In the genomic region with DNA sequence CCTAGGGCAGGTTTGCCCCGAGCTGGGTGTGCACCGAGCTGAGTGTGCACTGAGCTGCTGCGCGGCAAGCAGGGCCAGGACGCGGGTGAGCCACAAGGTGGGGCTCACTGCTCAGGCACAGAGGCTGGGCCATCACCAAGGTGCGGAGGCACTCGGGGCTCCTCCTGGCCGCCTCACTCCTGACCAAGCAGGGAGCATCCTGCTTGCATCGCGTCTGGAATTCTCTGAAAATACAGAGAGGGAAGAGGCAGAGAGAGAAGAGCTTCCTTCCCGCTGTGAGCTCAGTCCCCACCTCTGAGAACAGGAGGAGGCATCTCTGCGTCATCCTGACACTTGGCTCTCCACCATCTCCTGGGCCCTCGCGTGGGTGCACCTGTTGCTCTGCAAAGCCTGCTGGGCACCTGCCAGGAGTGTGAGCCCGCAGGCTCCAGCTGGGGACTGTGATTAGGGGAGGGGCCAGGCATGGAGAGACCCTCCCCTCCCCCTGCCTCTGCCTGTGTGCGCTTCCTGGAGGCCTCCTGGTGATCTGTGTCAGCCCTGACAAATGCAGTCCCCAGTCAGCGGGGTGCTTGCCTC, we compare ENCODE assay signal across 8 cellular contexts.
DNase-seq lines count a peak whose midpoint lies in the region; ATAC-seq and TF ChIP-seq lines count a peak whose summit lies in the region.

No MANE protein-coding gene starts in this region.

- H3K27ac Mint-ChIP-seq in stimulated activated effector memory CD8-positive, alpha-beta T cell treated with anti-CD3 and anti-CD28 coated beads, Interleukin-12 subunit alpha, Interleukin-12 subunit beta, amount 100 ng/mL, for 72 hours = no peak overlapping the region
- H3K27ac Mint-ChIP-seq in HFFc6 = no peak overlapping the region

- peaks cover 3% of the 10 kb centered on the region for H3K27me3 Mint-ChIP-seq in HFFc6 (ENCODE audit: insufficient read depth)

- peaks cover 6% of the 10 kb centered on the region; the same call in 1 of the 2 replicates for H3K4me1 ChIP-seq in SJCRH30

- no peaks in the 10 kb centered on the region for H3K9me3 Mint-ChIP-seq in stimulated activated effector memory CD8-positive, alpha-beta T cell treated with anti-CD3 and anti-CD28 coated beads, Interleukin-12 subunit alpha, Interleukin-12 subunit beta, amount 100 ng/mL, for 72 hours
- H3K9me3 Mint-ChIP-seq in HFFc6 = peaks cover 46% of the 10 kb centered on the region

- no peaks in the 10 kb centered on the region for H3K9me3 ChIP-seq in SJCRH30 (replicated peaks)

- H3K4me1 Mint-ChIP-seq in stimulated activated effector memory CD8-positive, alpha-beta T cell treated with anti-CD3 and anti-CD28 coated beads, Interleukin-12 subunit alpha, Interleukin-12 subunit beta, amount 100 ng/mL, for 72 hours = peaks cover 21% of the 10 kb centered on the region
- H3K4me1 Mint-ChIP-seq in HFFc6 (ENCODE audit: low read depth) = no peaks in the 10 kb centered on the region

- peak; percentile 44 to 83 for DNase-seq in NCI-H524 (lab: John Stamatoyannopoulos, UW)
- DNase-seq in NCI-H524 treated with DMSO at 0.1 percent for 48 hours (lab: John Stamatoyannopoulos, UW) = no peak
- peak; percentile 55 for DNase-seq in Jurkat, Clone E6-1 (ENCODE audit: low read depth, low spot score)
- peak; percentile 62 to 73 for DNase-seq in SJCRH30
- DNase-seq in head of caudate nucleus = peak; percentile 33 to 90 (median 70)
- DNase-seq in stimulated activated effector memory CD8-positive, alpha-beta T cell treated with anti-CD3 and anti-CD28 coated beads, Interleukin-12 subunit alpha, Interleukin-12 subunit beta, amount 100 ng/mL, for 72 hours (ENCODE audit: low spot score in 2 of 2) = peak; percentile 8 to 52
- DNase-seq in HFFc6 = no peak

- intact Hi-C loops in head of caudate nucleus (cut with DNase I) = loop anchor here (10.0 kb wide), 1 partner anchor 935 kb away; the partner anchor contains the start of gene TMEM132D

- ATAC-seq in GM21576 (IDR thresholded peaks at IDR 0.05; ENCODE audit: unreplicated experiment) = peak; percentile 87
- peak; percentile 78 for ATAC-seq in stimulated activated effector memory CD8-positive, alpha-beta T cell treated with anti-CD3 and anti-CD28 coated beads, Interleukin-12 subunit alpha, Interleukin-12 subunit beta, amount 100 ng/mL, for 72 hours

- H3K36me3 Mint-ChIP-seq in stimulated activated effector memory CD8-positive, alpha-beta T cell treated with anti-CD3 and anti-CD28 coated beads, Interleukin-12 subunit alpha, Interleukin-12 subunit beta, amount 100 ng/mL, for 72 hours = peaks cover 6% of the 10 kb centered on the region
- H3K36me3 Mint-ChIP-seq in HFFc6 (ENCODE audit: low read depth) = no peaks in the 10 kb centered on the region

- H3K36me3 ChIP-seq in SJCRH30 = no peaks in the 10 kb centered on the region

- H3K27ac ChIP-seq in SJCRH30 = no peak overlapping the region

- peak overlapping the region; percentile 31 for H3K4me3 ChIP-seq in Jurkat, Clone E6-1 (ENCODE audit: low read length)
- no peak overlapping the region for H3K4me3 ChIP-seq in SJCRH30

- no peaks in the 10 kb centered on the region for H3K27me3 ChIP-seq in SJCRH30

- no peak for TF ChIP-seq CTCF in HFFc6 (IDR thresholded peaks at IDR 0.05)

- H3K4me3 Mint-ChIP-seq in stimulated activated effector memory CD8-positive, alpha-beta T cell treated with anti-CD3 and anti-CD28 coated beads, Interleukin-12 subunit alpha, Interleukin-12 subunit beta, amount 100 ng/mL, for 72 hours = no peak overlapping the region
- H3K4me3 Mint-ChIP-seq in HFFc6 = no peak overlapping the region

Comparison
In these comparisons a context has a peak if more than half of its experiments do, and no peak if none do; other contexts are left out.
1. DNase-seq: peak in NCI-H524 (2 of 2), Jurkat, Clone E6-1 (single experiment), SJCRH30 (2 of 2), head of caudate nucleus (42 of 42) and stimulated activated effector memory CD8-positive, alpha-beta T cell treated with anti-CD3 and anti-CD28 coated beads, Interleukin-12 subunit alpha, Interleukin-12 subunit beta, amount 100 ng/mL, for 72 hours (2 of 2); none in NCI-H524 treated with DMSO at 0.1 percent for 48 hours (single experiment) and HFFc6 (single experiment).